30 cellular contexts compared by ENCODE assay signal in genomic region chr6:17083397-17083796, GRCh38. TPM values are rescaled to one million over a fixed set of nuclear protein-coding genes. Genes with fewer than 3 reads are reported as not detected.
DNase-seq lines count a peak whose midpoint lies in the region; ATAC-seq, FAIRE-seq and TF ChIP-seq lines count a peak whose summit lies in the region.
"Had no signal": no experiment of that assay in that cellular context is flagged by ENCODE, and none has a peak within 500 bp of the region (broad histone marks: within the 10 kb centered on the region; RNA-seq: fewer than 3 reads in every experiment).

No MANE protein-coding gene starts in this region.

- H3K36me3 ChIP-seq in HepG2 (replicated peaks in 1 of 2; ENCODE audit: control insufficient read depth in 1 of 2, insufficient read depth in 2 of 2, low read length in 2 of 2) (no peaks in the 10 kb centered on the region), right lobe of liver (no peaks in the 10 kb centered on the region), H1 (ENCODE audit: control insufficient read depth in 2 of 4, insufficient read depth in 4 of 4, low read length in 3 of 4) (no peaks in the 10 kb centered on the region)
- H3K36me3 ChIP-seq: BE2C, BLaER1 had no signal

- no peak overlapping the region for H3K18ac ChIP-seq in H1 (ENCODE audit: extremely low read depth, low read length)

- H3K9ac ChIP-seq in HepG2 (ENCODE audit: insufficient read depth, low read depth, low read length), result no peak overlapping the region
- H3K9ac ChIP-seq in H1 (replicated peaks in 1 of 4; ENCODE audit: extremely low read depth in 1 of 4, low read depth in 3 of 4, low read length in 3 of 4), result no peak overlapping the region
- H3K9ac ChIP-seq: BLaER1 had no signal

- H3K4me2 ChIP-seq in HepG2 (ENCODE audit: low read depth, low read length) (no peak overlapping the region), H1 (ENCODE audit: insufficient read depth in 1 of 2, low read depth in 2 of 2, low read length in 2 of 2) (no peak overlapping the region)
- H3K4me2 ChIP-seq: BLaER1 had no signal

- H3K9me3 ChIP-seq in HepG2 (ENCODE audit: low read length) (no peaks in the 10 kb centered on the region), right lobe of liver (no peaks in the 10 kb centered on the region), H1 (ENCODE audit: insufficient read depth in 2 of 2, low read depth in 1 of 2, low read length in 1 of 2) (no peaks in the 10 kb centered on the region)
- H3K9me3 ChIP-seq: BE2C, BLaER1 had no signal

- H3K56ac ChIP-seq in H1 (replicated peaks; ENCODE audit: insufficient read length, low read depth, low read length), result no peak overlapping the region

- TF ChIP-seq EP300 in HepG2 (IDR thresholded peaks at IDR 0.05; ENCODE audit: low read depth in 2 of 2, low read length in 2 of 2) (no peak), HepG2 (CRISPR knock-in tag; IDR thresholded peaks at IDR 0.05; ENCODE audit: borderline replicate concordance) (no peak), H1 (IDR thresholded peaks at IDR 0.05; ENCODE audit: borderline replicate concordance in 1 of 2, low read depth in 2 of 2, low read length in 2 of 2) (no peak)

- peaks cover 0 to 4% of the 10 kb centered on the region in 2 experiments; a peak in 1 of 5 replicates for H3K27me3 ChIP-seq in HepG2 (ENCODE audit: control insufficient read depth in 1 of 2, insufficient read depth in 2 of 2, low read length in 2 of 2)
- H3K27me3 ChIP-seq in right lobe of liver, result no peaks in the 10 kb centered on the region
- no peaks in the 10 kb centered on the region for H3K27me3 ChIP-seq in H1 (replicated peaks in 1 of 4; ENCODE audit: control insufficient read depth in 3 of 4, extremely low read depth in 1 of 4, insufficient read depth in 3 of 4, low read length in 3 of 4)
- H3K27me3 ChIP-seq: BE2C, BLaER1 had no signal

- H3K4me3 ChIP-seq in HepG2 (replicated peaks in 1 of 3; ENCODE audit: insufficient read depth in 1 of 3, low read depth in 2 of 3, low read length in 3 of 3) (no peak overlapping the region), right lobe of liver (no peak overlapping the region), H1 (ENCODE audit: extremely low read depth in 1 of 4, insufficient read depth in 2 of 4, low read depth in 3 of 4, low read length in 4 of 4) (no peak overlapping the region)
- H3K4me3 ChIP-seq: BLaER1, GM12878 had no signal

- H3K27ac ChIP-seq in HepG2 (ENCODE audit: extremely low read length, insufficient read depth, low read length), result no peak overlapping the region
- H3K27ac ChIP-seq in right lobe of liver, result no peak overlapping the region
- H3K27ac ChIP-seq in H1 (ENCODE audit: low read depth, low read length), result no peak overlapping the region
- H3K27ac ChIP-seq: 22Rv1, BLaER1 had no signal

- TF ChIP-seq RAD21 in HepG2 (CRISPR knock-in tag; IDR thresholded peaks at IDR 0.05) (no peak), H1 (IDR thresholded peaks at IDR 0.05 in 1 of 2, conservative IDR thresholded peaks at IDR 0.05 in 1 of 2; ENCODE audit: low read depth in 2 of 2, low read length in 2 of 2) (no peak)

- no peak overlapping the region for H2BK12ac ChIP-seq in H1 (ENCODE audit: low read depth, low read length)

- CTCF ChIA-PET in HepG2 (lab: Yijun Ruan, JAX; ENCODE audit: low intra/inter-chr PET ratio, low total read pairs) (no interaction called here), H1 (lab: Charles Lee; ENCODE audit: partially characterized antibody) (interaction anchor here (0.8 kb wide), 1 partner anchor 8 kb away, joined by 3 read pairs; no protein-coding TSS in a partner anchor)

- no peaks in the 10 kb centered on the region; the same call in 1 of the 2 replicates for H3K23me2 ChIP-seq in H1 (ENCODE audit: low read depth, low read length)

- H3K79me2 ChIP-seq in HepG2 (ENCODE audit: insufficient read depth, low read length) (no peaks in the 10 kb centered on the region), H1 (ENCODE audit: control insufficient read depth in 1 of 2, insufficient read depth in 2 of 2, low read length in 2 of 2) (no peaks in the 10 kb centered on the region)

- no peak overlapping the region for H2AFZ ChIP-seq in HepG2 (ENCODE audit: low read length)
- H2AFZ ChIP-seq in H1 (ENCODE audit: low read length), result no peak overlapping the region

- H2BK15ac ChIP-seq in H1 (ENCODE audit: low read length), result no peak overlapping the region

- H2BK5ac ChIP-seq in H1 (ENCODE audit: low read depth, low read length), result no peak overlapping the region

- POLR2A ChIA-PET in HepG2 (lab: Yijun Ruan, JAX) (no interaction called here), H1 (lab: Charles Lee; ENCODE audit: partially characterized antibody) (no interaction called here)

- H4K5ac ChIP-seq in H1 (ENCODE audit: insufficient read length, low read depth, low read length), result no peak overlapping the region

- no peak for TF ChIP-seq CTCF in HepG2 (CRISPR knock-in tag; IDR thresholded peaks at IDR 0.05)
- no peak for TF ChIP-seq CTCF in right lobe of liver (IDR thresholded peaks at IDR 0.05)
- TF ChIP-seq CTCF in H1 (IDR thresholded peaks at IDR 0.05; ENCODE audit: control extremely low read depth in 1 of 3, insufficient read depth in 1 of 3, low read depth in 1 of 3, low read length in 3 of 3), result no peak

- no peak for FAIRE-seq in HepG2 (lab: Jason Lieb, UNC)
- FAIRE-seq in H1 (lab: Jason Lieb, UNC), result no peak
- FAIRE-seq: GM12878, GM12892, GM18507, GM19239 had no signal

- no TSS peak for BruUV-seq in HepG2 (replicated peaks; lab: Mats Ljungman, UMichigan)

- H2BK120ac ChIP-seq in H1 (replicated peaks; ENCODE audit: low read depth, low read length), result no peak overlapping the region

- H3K4ac ChIP-seq in H1 (replicated peaks; ENCODE audit: insufficient read length, low read depth, low read length), result no peak overlapping the region

- DNase-seq in HepG2 (ENCODE audit: low spot score), result no peak
- no peak for DNase-seq in right lobe of liver
- DNase-seq in NCI-H69 (lab: John Stamatoyannopoulos, UW), result peak; percentile 58
- DNase-seq in H1 (ENCODE audit: low read depth in 1 of 2, low spot score in 2 of 2), result no peak
- no peak for DNase-seq in NCI-H2196 treated with DMSO at 0.1 percent for 48 hours (lab: John Stamatoyannopoulos, UW; ENCODE audit: unreplicated experiment)
- no peak for DNase-seq in NCI-H146 (lab: John Stamatoyannopoulos, UW)
- DNase-seq: ACHN; BE2C; C1 segment of cervical spinal cord; CD4-positive, alpha-beta memory T cell; CD4-positive, CD25-positive, alpha-beta regulatory T cell; CD8-positive, alpha-beta memory T cell; COR-L47; DMS 273 treated with DMSO at 0.1 percent for 48 hours; DMS153; DMS53; DMS79; DND-41; GDM1 had no signal

- H4K8ac ChIP-seq in H1 (ENCODE audit: extremely low read depth, insufficient read depth, low read length), result no peak overlapping the region

- 27% methylated on average over 3 of the region's 3 CpGs for WGBS in HepG2 (ENCODE audit: low lambda C conversion rate)
- 46% methylated on average over 3 of the region's 3 CpGs for WGBS in right lobe of liver (ENCODE audit: insufficient coverage, low coverage, low lambda C conversion rate, missing lambda C conversion rate)
- WGBS in H1 (ENCODE audit: extremely low coverage in 1 of 2, insufficient coverage in 1 of 2, insufficient read length in 1 of 2, insufficient replicate concordance in 2 of 2, low coverage in 1 of 2, low lambda C conversion rate in 2 of 2, missing lambda C conversion rate in 1 of 2), 2 experiments, result 91% methylated on average over 3 of the region's 3 CpGs; no CpG with 5 or more reads in 1 of the 2 experiments

- no peak overlapping the region for H3K14ac ChIP-seq in H1 (ENCODE audit: insufficient read length)

- no peak overlapping the region for H2BK20ac ChIP-seq in H1 (ENCODE audit: low read length)

- no peaks in the 10 kb centered on the region for H3K79me1 ChIP-seq in H1 (ENCODE audit: low read depth, low read length)

- H2AK5ac ChIP-seq in H1 (ENCODE audit: low read depth, low read length), result no peak overlapping the region

- H4K20me1 ChIP-seq in HepG2 (ENCODE audit: insufficient read depth, low read length), result no peaks in the 10 kb centered on the region
- no peaks in the 10 kb centered on the region for H4K20me1 ChIP-seq in H1 (replicated peaks in 1 of 2; ENCODE audit: control insufficient read depth in 1 of 2, insufficient read depth in 2 of 2, low read length in 2 of 2)
- H4K20me1 ChIP-seq: BLaER1 had no signal

- TF ChIP-seq POLR2A in HepG2 (IDR thresholded peaks at IDR 0.05; ENCODE audit: insufficient read depth in 1 of 2, low read depth in 2 of 2, low read length in 2 of 2) (no peak), right lobe of liver (IDR thresholded peaks at IDR 0.05) (no peak), H1 (IDR thresholded peaks at IDR 0.05; ENCODE audit: control extremely low read depth in 1 of 2, low read depth in 2 of 2, low read length in 2 of 2) (no peak)

- in situ Hi-C loops in HepG2 (cut with HindIII; ENCODE audit: extremely low pct_ligation_motif_present, low pct_unique_long_range_greater_than_20kb), result loop anchor here (10.0 kb wide), 1 partner anchor 309 kb away; no protein-coding TSS in a partner anchor

- intact Hi-C loops in HepG2 (cut with micrococcal nuclease; ENCODE audit: unreplicated experiment), result no loop called here
- intact Hi-C loops in right lobe of liver (cut with DNase I), result no loop called here

- no peak overlapping the region for H4K91ac ChIP-seq in H1 (replicated peaks; ENCODE audit: insufficient read length, low read length)

- no peak for ATAC-seq in HepG2
- ATAC-seq in right lobe of liver, result no peak
- ATAC-seq: GM12878 had no signal

- no peak overlapping the region for H3K23ac ChIP-seq in H1 (ENCODE audit: insufficient read length)

- no peaks in the 10 kb centered on the region for H3K4me1 ChIP-seq in HepG2 (ENCODE audit: insufficient read depth, low read length)
- H3K4me1 ChIP-seq in right lobe of liver, result no peaks in the 10 kb centered on the region
- no peaks in the 10 kb centered on the region for H3K4me1 ChIP-seq in H1 (replicated peaks in 1 of 4; ENCODE audit: control insufficient read depth in 3 of 4, insufficient read depth in 4 of 4, low read length in 3 of 4)
- H3K4me1 ChIP-seq: BE2C, BLaER1 had no signal

RNA-seq across cellular contexts. Expression of gene STMND1, which starts 18.5 kb away (rescaled TPM):
- not detected in 2 replicates for total RNA-seq in HepG2 (2016; rRNA removed; fragmentation: Illumina TruSeq; extraction: Trizol)
- not detected in 2 replicates for total RNA-seq in HepG2 (2016; cell fraction: cytosol; rRNA removed; fragmentation: Illumina TruSeq; extraction: Trizol; ENCODE audit: low read depth)
- not detected in 2 replicates for total RNA-seq in HepG2 (2016; cell fraction: insoluble cytoplasmic fraction; rRNA removed; fragmentation: Illumina TruSeq; extraction: Trizol)
- not detected in 2 replicates for total RNA-seq in HepG2 (2016; cell fraction: membrane; rRNA removed; fragmentation: Illumina TruSeq; extraction: Trizol)
- not detected in 2 replicates for total RNA-seq in HepG2 (2016; cell fraction: nucleus; rRNA removed; fragmentation: Illumina TruSeq; extraction: Trizol)
- polyA plus RNA-seq in HepG2 (2011; rRNA removed), result not detected in 2 replicates
- not detected in 2 replicates for polyA plus RNA-seq in HepG2 (2011; cell fraction: cytosol; rRNA removed)
- not detected in 2 replicates for polyA plus RNA-seq in HepG2 (2011; cell fraction: nucleus; rRNA removed)
- polyA plus RNA-seq in HepG2 (2012), result not detected in 2 replicates
- not detected in 2 replicates for polyA plus RNA-seq in HepG2 (2016; cell fraction: cytosol; fragmentation: Illumina TruSeq; extraction: Trizol; ENCODE audit: low read depth)
- polyA plus RNA-seq in HepG2 (2016; cell fraction: insoluble cytoplasmic fraction; fragmentation: Illumina TruSeq; extraction: Trizol; ENCODE audit: low read depth), result not detected in 2 replicates
- not detected in 2 replicates for polyA plus RNA-seq in HepG2 (2016; cell fraction: membrane; fragmentation: Illumina TruSeq; extraction: Trizol; ENCODE audit: low read depth)
- not detected in 2 replicates for polyA plus RNA-seq in HepG2 (2016; cell fraction: nucleus; fragmentation: Illumina TruSeq; extraction: Trizol; ENCODE audit: insufficient read depth, low read depth)
- polyA minus RNA-seq in HepG2 (2011; rRNA and poly(A)+ RNA removed; ENCODE audit: low replicate concordance), result not detected in 2 replicates
- not detected in 2 replicates for polyA minus RNA-seq in HepG2 (2011; cell fraction: cytosol; rRNA and poly(A)+ RNA removed)
- not detected in 2 replicates for polyA minus RNA-seq in HepG2 (2011; cell fraction: nucleus; rRNA and poly(A)+ RNA removed)
- under 1 TPM in 1 of 6 experiments, not detected in 5; 0.25 TPM for total RNA-seq in right lobe of liver
- total RNA-seq in H1 (2021; fragmentation: NEBNext Ultra II Directional; extraction: Animal tissue kit (Norgen Biotek cat#: 25700)), result not detected in 2 replicates
- polyA plus RNA-seq in H1 (2011; rRNA removed), result not detected in 2 replicates
- 0.05 TPM for polyA plus RNA-seq in H1 (2011; cell fraction: cytosol; rRNA removed)
- not detected for polyA plus RNA-seq in H1 (2011; cell fraction: nucleus; rRNA removed)
- polyA plus RNA-seq in H1 (2012, experiment 1 of 2), result 0.13 TPM in 1 of 4 replicates, not detected in the others
- not detected for polyA plus RNA-seq in H1 (2012, experiment 2 of 2)
- not detected for polyA plus RNA-seq in H1 (2013, experiment 1 of 2)
- polyA plus RNA-seq in H1 (2013, experiment 2 of 2), result not detected
- polyA minus RNA-seq in H1 (2011; rRNA and poly(A)+ RNA removed), result not detected in 2 replicates
- polyA minus RNA-seq in H1 (2011; cell fraction: cytosol; rRNA and poly(A)+ RNA removed), result not detected
- not detected for polyA minus RNA-seq in H1 (2011; cell fraction: nucleus; rRNA and poly(A)+ RNA removed)
- total RNA-seq: A172; A673; CD4-positive, alpha-beta memory T cell; CD4-positive, CD25-positive, alpha-beta regulatory T cell; G401; GM12878 had no signal
- polyA plus RNA-seq: AG04450; CD14-positive monocyte; CD4-positive, alpha-beta memory T cell; CD4-positive, CD25-positive, alpha-beta regulatory T cell; CD8-positive, alpha-beta memory T cell had no signal

Comparison
In these comparisons a context has a peak if more than half of its experiments do, and no peak if none do; other contexts are left out.
1. Of the 41 proteins assayed by ChIP-seq in both HepG2 and H1: peak only in HepG2: MAFK; only in H1: none; in both: CEBPB; in neither: 39.